1 cellular context compared by ENCODE assay signal in the genomic region with DNA sequence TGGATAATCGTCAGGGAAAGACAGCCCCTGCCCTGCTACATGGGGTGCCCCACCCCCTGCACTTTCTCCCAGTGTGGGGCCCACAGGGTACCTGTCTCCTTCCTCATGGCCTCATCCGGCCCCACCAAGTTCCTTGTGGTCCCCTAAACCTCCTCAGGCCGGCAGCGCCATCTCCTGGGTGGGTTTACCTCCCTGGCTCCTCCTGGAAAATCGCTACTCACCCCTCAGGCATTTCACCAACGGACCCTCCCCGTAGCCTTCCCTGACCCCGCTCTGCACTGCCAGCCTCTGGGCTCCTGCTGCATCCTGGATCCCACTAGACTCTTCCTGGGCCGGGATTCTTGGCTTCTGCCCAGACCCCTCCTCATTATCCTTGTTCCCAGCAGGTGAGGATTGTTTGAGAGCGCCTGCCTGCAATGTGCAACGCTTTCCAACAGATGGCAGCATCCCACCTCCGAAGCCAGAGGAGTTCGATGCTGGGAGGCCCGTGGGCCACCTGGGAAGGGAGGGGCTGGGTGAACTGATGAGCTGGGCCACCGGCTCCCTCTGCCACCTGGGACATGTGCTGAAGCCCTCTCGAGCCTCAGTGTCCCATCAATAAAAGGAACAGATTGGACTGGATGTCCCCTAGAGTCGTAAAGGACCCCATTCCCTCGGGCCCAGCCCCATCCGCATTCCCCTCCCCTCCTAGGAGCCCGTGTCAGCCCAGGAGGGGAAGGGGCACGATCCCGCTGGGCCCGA.
TF ChIP-seq lines count a peak whose summit lies in the region.

No MANE protein-coding gene starts in this region.

TF ChIP-seq in GM23338, 12 proteins besides CTCF, POLR2A, EP300 and RAD21 (continued from another document):
- TF ChIP-seq, protein P1, sequence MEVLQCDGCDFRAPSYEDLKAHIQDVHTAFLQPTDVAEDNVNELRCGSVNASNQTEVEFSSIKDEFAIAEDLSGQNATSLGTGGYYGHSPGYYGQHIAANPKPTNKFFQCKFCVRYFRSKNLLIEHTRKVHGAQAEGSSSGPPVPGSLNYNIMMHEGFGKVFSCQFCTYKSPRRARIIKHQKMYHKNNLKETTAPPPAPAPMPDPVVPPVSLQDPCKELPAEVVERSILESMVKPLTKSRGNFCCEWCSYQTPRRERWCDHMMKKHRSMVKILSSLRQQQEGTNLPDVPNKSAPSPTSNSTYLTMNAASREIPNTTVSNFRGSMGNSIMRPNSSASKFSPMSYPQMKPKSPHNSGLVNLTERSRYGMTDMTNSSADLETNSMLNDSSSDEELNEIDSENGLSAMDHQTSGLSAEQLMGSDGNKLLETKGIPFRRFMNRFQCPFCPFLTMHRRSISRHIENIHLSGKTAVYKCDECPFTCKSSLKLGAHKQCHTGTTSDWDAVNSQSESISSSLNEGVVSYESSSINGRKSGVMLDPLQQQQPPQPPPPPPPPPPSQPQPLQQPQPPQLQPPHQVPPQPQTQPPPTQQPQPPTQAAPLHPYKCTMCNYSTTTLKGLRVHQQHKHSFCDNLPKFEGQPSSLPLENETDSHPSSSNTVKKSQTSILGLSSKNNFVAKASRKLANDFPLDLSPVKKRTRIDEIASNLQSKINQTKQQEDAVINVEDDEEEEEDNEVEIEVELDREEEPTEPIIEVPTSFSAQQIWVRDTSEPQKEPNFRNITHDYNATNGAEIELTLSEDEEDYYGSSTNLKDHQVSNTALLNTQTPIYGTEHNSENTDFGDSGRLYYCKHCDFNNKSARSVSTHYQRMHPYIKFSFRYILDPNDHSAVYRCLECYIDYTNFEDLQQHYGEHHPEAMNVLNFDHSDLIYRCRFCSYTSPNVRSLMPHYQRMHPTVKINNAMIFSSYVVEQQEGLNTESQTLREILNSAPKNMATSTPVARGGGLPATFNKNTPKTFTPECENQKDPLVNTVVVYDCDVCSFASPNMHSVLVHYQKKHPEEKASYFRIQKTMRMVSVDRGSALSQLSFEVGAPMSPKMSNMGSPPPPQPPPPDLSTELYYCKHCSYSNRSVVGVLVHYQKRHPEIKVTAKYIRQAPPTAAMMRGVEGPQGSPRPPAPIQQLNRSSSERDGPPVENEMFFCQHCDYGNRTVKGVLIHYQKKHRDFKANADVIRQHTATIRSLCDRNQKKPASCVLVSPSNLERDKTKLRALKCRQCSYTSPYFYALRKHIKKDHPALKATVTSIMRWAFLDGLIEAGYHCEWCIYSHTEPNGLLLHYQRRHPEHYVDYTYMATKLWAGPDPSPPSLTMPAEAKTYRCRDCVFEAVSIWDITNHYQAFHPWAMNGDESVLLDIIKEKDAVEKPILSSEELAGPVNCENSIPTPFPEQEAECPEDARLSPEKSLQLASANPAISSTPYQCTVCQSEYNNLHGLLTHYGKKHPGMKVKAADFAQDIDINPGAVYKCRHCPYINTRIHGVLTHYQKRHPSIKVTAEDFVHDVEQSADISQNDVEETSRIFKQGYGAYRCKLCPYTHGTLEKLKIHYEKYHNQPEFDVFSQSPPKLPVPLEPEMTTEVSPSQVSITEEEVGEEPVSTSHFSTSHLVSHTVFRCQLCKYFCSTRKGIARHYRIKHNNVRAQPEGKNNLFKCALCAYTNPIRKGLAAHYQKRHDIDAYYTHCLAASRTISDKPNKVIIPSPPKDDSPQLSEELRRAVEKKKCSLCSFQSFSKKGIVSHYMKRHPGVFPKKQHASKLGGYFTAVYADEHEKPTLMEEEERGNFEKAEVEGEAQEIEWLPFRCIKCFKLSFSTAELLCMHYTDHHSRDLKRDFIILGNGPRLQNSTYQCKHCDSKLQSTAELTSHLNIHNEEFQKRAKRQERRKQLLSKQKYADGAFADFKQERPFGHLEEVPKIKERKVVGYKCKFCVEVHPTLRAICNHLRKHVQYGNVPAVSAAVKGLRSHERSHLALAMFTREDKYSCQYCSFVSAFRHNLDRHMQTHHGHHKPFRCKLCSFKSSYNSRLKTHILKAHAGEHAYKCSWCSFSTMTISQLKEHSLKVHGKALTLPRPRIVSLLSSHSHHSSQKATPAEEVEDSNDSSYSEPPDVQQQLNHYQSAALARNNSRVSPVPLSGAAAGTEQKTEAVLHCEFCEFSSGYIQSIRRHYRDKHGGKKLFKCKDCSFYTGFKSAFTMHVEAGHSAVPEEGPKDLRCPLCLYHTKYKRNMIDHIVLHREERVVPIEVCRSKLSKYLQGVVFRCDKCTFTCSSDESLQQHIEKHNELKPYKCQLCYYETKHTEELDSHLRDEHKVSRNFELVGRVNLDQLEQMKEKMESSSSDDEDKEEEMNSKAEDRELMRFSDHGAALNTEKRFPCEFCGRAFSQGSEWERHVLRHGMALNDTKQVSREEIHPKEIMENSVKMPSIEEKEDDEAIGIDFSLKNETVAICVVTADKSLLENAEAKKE (CRISPR knock-in tag; IDR thresholded peaks at IDR 0.05) = no peak
- TF ChIP-seq, protein P2, sequence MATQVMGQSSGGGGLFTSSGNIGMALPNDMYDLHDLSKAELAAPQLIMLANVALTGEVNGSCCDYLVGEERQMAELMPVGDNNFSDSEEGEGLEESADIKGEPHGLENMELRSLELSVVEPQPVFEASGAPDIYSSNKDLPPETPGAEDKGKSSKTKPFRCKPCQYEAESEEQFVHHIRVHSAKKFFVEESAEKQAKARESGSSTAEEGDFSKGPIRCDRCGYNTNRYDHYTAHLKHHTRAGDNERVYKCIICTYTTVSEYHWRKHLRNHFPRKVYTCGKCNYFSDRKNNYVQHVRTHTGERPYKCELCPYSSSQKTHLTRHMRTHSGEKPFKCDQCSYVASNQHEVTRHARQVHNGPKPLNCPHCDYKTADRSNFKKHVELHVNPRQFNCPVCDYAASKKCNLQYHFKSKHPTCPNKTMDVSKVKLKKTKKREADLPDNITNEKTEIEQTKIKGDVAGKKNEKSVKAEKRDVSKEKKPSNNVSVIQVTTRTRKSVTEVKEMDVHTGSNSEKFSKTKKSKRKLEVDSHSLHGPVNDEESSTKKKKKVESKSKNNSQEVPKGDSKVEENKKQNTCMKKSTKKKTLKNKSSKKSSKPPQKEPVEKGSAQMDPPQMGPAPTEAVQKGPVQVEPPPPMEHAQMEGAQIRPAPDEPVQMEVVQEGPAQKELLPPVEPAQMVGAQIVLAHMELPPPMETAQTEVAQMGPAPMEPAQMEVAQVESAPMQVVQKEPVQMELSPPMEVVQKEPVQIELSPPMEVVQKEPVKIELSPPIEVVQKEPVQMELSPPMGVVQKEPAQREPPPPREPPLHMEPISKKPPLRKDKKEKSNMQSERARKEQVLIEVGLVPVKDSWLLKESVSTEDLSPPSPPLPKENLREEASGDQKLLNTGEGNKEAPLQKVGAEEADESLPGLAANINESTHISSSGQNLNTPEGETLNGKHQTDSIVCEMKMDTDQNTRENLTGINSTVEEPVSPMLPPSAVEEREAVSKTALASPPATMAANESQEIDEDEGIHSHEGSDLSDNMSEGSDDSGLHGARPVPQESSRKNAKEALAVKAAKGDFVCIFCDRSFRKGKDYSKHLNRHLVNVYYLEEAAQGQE (IDR thresholded peaks at IDR 0.05; ENCODE audit: unreplicated experiment) = no peak
- TF ChIP-seq POLR2AphosphoS5 (IDR thresholded peaks at IDR 0.05; ENCODE audit: low read depth) (no peak), ZNF114 (CRISPR knock-in tag; IDR thresholded peaks at IDR 0.05) (no peak)
